In genomic region chr7:96303686-96304443, GRCh38 we compare ENCODE assay signal across 1 cellular context.
TF ChIP-seq lines count a peak whose summit lies in the region.

No MANE protein-coding gene starts in this region.

TF ChIP-seq in IMR-90, 13 proteins besides CTCF, POLR2A, EP300 and RAD21:
- TF ChIP-seq CEBPB (IDR thresholded peaks at IDR 0.05; ENCODE audit: low read depth, low read length) (no peak), FOS (IDR thresholded peaks at IDR 0.05; ENCODE audit: low read depth, low read length) (no peak), RFX5 (IDR thresholded peaks at IDR 0.05; ENCODE audit: low read depth, low read length) (no peak), SMC3 (IDR thresholded peaks at IDR 0.05; ENCODE audit: low read depth, low read length) (no peak), BHLHE40 (IDR thresholded peaks at IDR 0.05; ENCODE audit: low read depth, low read length) (no peak), MAZ (IDR thresholded peaks at IDR 0.05; ENCODE audit: borderline replicate concordance, low read depth, low read length) (no peak), MXI1 (IDR thresholded peaks at IDR 0.05; ENCODE audit: borderline replicate concordance, low read depth, low read length) (no peak)
TF ChIP-seq in IMR-90: peak in this region for 0.
